Comparison of ENCODE assay signal across 1 cellular context in genomic region chr14:89093083-89093482, GRCh38.
TF ChIP-seq lines count a peak whose summit lies in the region.

No MANE protein-coding gene starts in this region.

TF ChIP-seq in IMR-90, 13 proteins besides CTCF, POLR2A, EP300 and RAD21 (continued from another document):
- TF ChIP-seq, protein P1, sequence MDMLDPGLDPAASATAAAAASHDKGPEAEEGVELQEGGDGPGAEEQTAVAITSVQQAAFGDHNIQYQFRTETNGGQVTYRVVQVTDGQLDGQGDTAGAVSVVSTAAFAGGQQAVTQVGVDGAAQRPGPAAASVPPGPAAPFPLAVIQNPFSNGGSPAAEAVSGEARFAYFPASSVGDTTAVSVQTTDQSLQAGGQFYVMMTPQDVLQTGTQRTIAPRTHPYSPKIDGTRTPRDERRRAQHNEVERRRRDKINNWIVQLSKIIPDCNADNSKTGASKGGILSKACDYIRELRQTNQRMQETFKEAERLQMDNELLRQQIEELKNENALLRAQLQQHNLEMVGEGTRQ (IDR thresholded peaks at IDR 0.05; ENCODE audit: low read depth, low read length): no peak
